ENCODE assay signal across 8 cellular contexts in genomic region chr12:102344691-102345090, GRCh38.
"Had no signal": no experiment of that assay in that cellular context is flagged by ENCODE, and none has a peak within 500 bp of the region (broad histone marks: within the 10 kb centered on the region; RNA-seq: fewer than 3 reads in every experiment).

No MANE protein-coding gene starts in this region.

- H3K4me3 ChIP-seq: GM12878 had no signal

- FAIRE-seq: G401.6, GM12878, GM12891, GM12892, GM18507, GM19239 had no signal

- DNase-seq: GDM1, GF-D8 had no signal

- ATAC-seq: GM12878 had no signal
